Comparison of ENCODE assay signal across 15 cellular contexts in the genomic region with DNA sequence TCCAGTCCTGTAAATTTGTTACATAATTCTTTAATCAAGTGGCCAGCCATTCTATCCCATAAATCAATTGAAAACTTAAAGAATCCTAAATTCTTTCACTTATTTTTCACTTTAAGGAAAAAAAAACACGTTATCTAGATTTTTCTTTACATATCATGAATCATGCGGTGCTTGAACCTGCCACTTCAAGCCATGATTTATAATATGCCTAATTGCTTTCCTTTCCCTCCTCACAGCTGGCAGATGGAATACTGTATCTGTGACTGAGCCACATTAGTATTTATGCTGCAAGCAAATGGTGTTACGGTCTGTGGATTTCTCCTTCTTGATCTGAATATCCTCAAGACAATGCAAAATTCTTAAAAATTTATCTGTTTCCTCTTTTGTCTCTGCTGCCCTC.
"Had no signal": no experiment of that assay in that cellular context is flagged by ENCODE, and none has a peak within 500 bp of the region (broad histone marks: within the 10 kb centered on the region; RNA-seq: fewer than 3 reads in every experiment).

No MANE protein-coding gene starts in this region.

- H3K4me3 ChIP-seq: coronary artery, esophagus squamous epithelium, prostate gland had no signal

- DNase-seq: activated CD4-positive, alpha-beta T cell treated with anti-CD3 and anti-CD28 coated beads, Interleukin-2, amount 50 U/mL, for 1 hour; activated CD8-positive, alpha-beta memory T cell treated with anti-CD3 and anti-CD28 coated beads for 24 hours; activated gamma-delta T cell treated with Interleukin-2 at 50 U/mL for 16 hours; amygdala; brain microvascular endothelial cell; esophagus squamous epithelium; foreskin fibroblast; glutamatergic neuron; hypothalamus; nephron progenitor cell; occipital lobe; right cardiac atrium; small intestine had no signal

- H3K9me3 ChIP-seq: esophagus squamous epithelium, prostate gland had no signal

- H3K36me3 ChIP-seq: brain microvascular endothelial cell, esophagus squamous epithelium, prostate gland had no signal

- ATAC-seq: right cardiac atrium had no signal

- H3K27ac ChIP-seq: brain microvascular endothelial cell, coronary artery, esophagus squamous epithelium, prostate gland had no signal

- H3K27me3 ChIP-seq: brain microvascular endothelial cell, esophagus squamous epithelium had no signal

- H3K4me1 ChIP-seq: esophagus squamous epithelium, prostate gland had no signal
